1 cellular context compared by ENCODE assay signal in genomic region chr7:1971946-1972654, GRCh38.
TF ChIP-seq lines count a peak whose summit lies in the region.

No MANE protein-coding gene starts in this region.

TF ChIP-seq in WTC11, 78 proteins besides CTCF, POLR2A, EP300 and RAD21 (continued from another document):
- TF ChIP-seq PRDM15 (CRISPR knock-in tag; IDR thresholded peaks at IDR 0.05) (no peak), ZNF232 (CRISPR knock-in tag; IDR thresholded peaks at IDR 0.05) (no peak)
